Comparison of ENCODE assay signal across 10 cellular contexts in genomic region chr19:51491586-51491985, GRCh38. TPM values are rescaled to one million over a fixed set of nuclear protein-coding genes. Genes with fewer than 3 reads are reported as not detected.
"Had no signal": no experiment of that assay in that cellular context is flagged by ENCODE, and none has a peak within 500 bp of the region (broad histone marks: within the 10 kb centered on the region; RNA-seq: fewer than 3 reads in every experiment).

No MANE protein-coding gene starts in this region.

- H3K27ac Mint-ChIP-seq: HFFc6 had no signal

- DNase-seq: GM23248, GOT3, H7, HFFc6, KBM-7 had no signal

- H3K9me3 Mint-ChIP-seq: IgD-negative memory B cell had no signal

- ATAC-seq: HCT116, HepG2 had no signal

- H3K4me3 Mint-ChIP-seq: HFFc6 had no signal

RNA-seq across cellular contexts. Expression of gene SIGLEC12, which starts 10.0 kb away (rescaled TPM):
- total RNA-seq: GM23248, H4, H7, HepG2, HFFc6, HT1080 had no signal

RNA-seq across cellular contexts. Expression of gene CEACAM18, which starts 13.2 kb away (rescaled TPM):
- total RNA-seq: GM23248, H4, H7, HepG2, HFFc6, HT1080 had no signal

RNA-seq across cellular contexts. Expression of gene SIGLEC8, which starts 33.3 kb away (rescaled TPM):
- total RNA-seq: GM23248, H4, H7, HepG2, HFFc6, HT1080 had no signal

RNA-seq across cellular contexts. Expression of gene SIGLEC6, which starts 39.9 kb away (rescaled TPM):
- total RNA-seq: GM23248, H4, H7, HepG2, HFFc6, HT1080 had no signal
